ENCODE assay signal across 16 cellular contexts in genomic region chr6:85866758-85867401, GRCh38.
A peak's percentile ranks its signal among the peaks of the same experiment; 100 is the strongest.
DNase-seq lines count a peak whose midpoint lies in the region; ATAC-seq and TF ChIP-seq lines count a peak whose summit lies in the region.
"Had no signal": no experiment of that assay in that cellular context is flagged by ENCODE, and none has a peak within 500 bp of the region (broad histone marks: within the 10 kb centered on the region; RNA-seq: fewer than 3 reads in every experiment).

No MANE protein-coding gene starts in this region.

- H3K4me3 ChIP-seq in left ventricle myocardium inferior: peak overlapping the region; percentile 58
- H3K4me3 ChIP-seq in fibroblast of lung (replicated peaks in 1 of 4; ENCODE audit: control extremely low read depth in 1 of 4, insufficient read depth in 1 of 4, low read depth in 3 of 4, low read length in 4 of 4): peak overlapping the region in 1 of 4 experiments; percentile 63
- peak overlapping the region; percentile 55 for H3K4me3 ChIP-seq in psoas muscle
- H3K4me3 ChIP-seq in aorta (ENCODE audit: low read length in 2 of 2): no peak overlapping the region

- TF ChIP-seq CTCF in left ventricle myocardium inferior (IDR thresholded peaks at IDR 0.05; ENCODE audit: borderline replicate concordance) (no peak), fibroblast of lung (conservative IDR thresholded peaks at IDR 0.05 in 1 of 2, IDR thresholded peaks at IDR 0.05 in 1 of 2; ENCODE audit: low read depth in 1 of 2, low read length in 2 of 2) (no peak), psoas muscle (IDR thresholded peaks at IDR 0.05) (no peak)

- H3K36me3 ChIP-seq in left ventricle myocardium inferior (no peaks in the 10 kb centered on the region), fibroblast of lung (ENCODE audit: control insufficient read depth, insufficient read depth, low read length) (no peaks in the 10 kb centered on the region), psoas muscle (ENCODE audit: insufficient read depth in 1 of 2, low read depth in 1 of 2) (no peaks in the 10 kb centered on the region), aorta (ENCODE audit: control insufficient read depth in 1 of 2, insufficient read depth in 2 of 2, low read length in 1 of 2) (no peaks in the 10 kb centered on the region)

- DNase-seq in left ventricle myocardium inferior (no peak), Right ventricle myocardium inferior (ENCODE audit: missing footprints) (no peak), fibroblast of lung (ENCODE audit: low read depth in 2 of 2) (no peak), psoas muscle (no peak), aorta (no peak), LoVo (ENCODE audit: low spot score) (no peak), AG08396 (ENCODE audit: low spot score) (no peak)
- DNase-seq in NK-92 treated with Interleukin-12 subunit alpha and Interleukin-12 subunit beta, amount 100 ng/mL, for 24 hours (lab: John Stamatoyannopoulos, UW): no peak
- DNase-seq: activated CD4-positive, alpha-beta memory T cell treated with anti-CD3 and anti-CD28 coated beads for 36 hours; effector CD8-positive, alpha-beta T cell; foreskin melanocyte; MV-4-11; NCI-H2171; SIG-M5; stimulated activated CD4-positive, alpha-beta T cell treated with anti-CD3 and anti-CD28 coated beads, Interleukin-2, amount 100 ng/mL, for 48 hours had no signal

- H3K79me2 ChIP-seq in fibroblast of lung (ENCODE audit: control insufficient read depth, insufficient read depth, low read length): no peaks in the 10 kb centered on the region

- peak overlapping the region; percentile 71 for H3K4me2 ChIP-seq in fibroblast of lung (ENCODE audit: extremely low read depth, insufficient read depth, low read length)

- no peak for ATAC-seq in Right ventricle myocardium inferior
- ATAC-seq in psoas muscle: peak in 2 of 4 donors; percentile 35 to 59
- ATAC-seq in aorta (ENCODE audit: low FRiP score): peak; percentile 29
- ATAC-seq: activated T-helper 17 cell treated with anti-CD3 and anti-CD28 coated beads, Interleukin-2, amount 50 U/mL, for 72 hours had no signal

- no peak overlapping the region for H3K9ac ChIP-seq in fibroblast of lung (ENCODE audit: insufficient read depth, low read length)

- H2AFZ ChIP-seq in fibroblast of lung (ENCODE audit: low read length): peak overlapping the region; percentile 79

- intact Hi-C loops in left ventricle myocardium inferior (cut with micrococcal nuclease) (no loop called here), Right ventricle myocardium inferior (cut with DNase I) (loop anchor here (10.0 kb wide), 1 partner anchor 222 kb away; the partner anchor contains the start of gene SYNCRIP), psoas muscle (cut with DNase I) (loop anchor here in 1 of 2 donors (5.0 kb wide), 1 partner anchor 325 kb away; no protein-coding TSS in a partner anchor), aorta (cut with DNase I) (loop anchor here in 1 of 2 donors (10.0 kb wide), 1 partner anchor 102 kb away; no protein-coding TSS in a partner anchor)

- H3K27me3 ChIP-seq in left ventricle myocardium inferior (ENCODE audit: low read depth) (no peaks in the 10 kb centered on the region), fibroblast of lung (ENCODE audit: control insufficient read depth, insufficient read depth, low read length) (no peaks in the 10 kb centered on the region), psoas muscle (ENCODE audit: insufficient read depth in 3 of 3, low read length in 2 of 3) (no peaks in the 10 kb centered on the region), aorta (ENCODE audit: control insufficient read depth in 1 of 2, insufficient read depth in 2 of 2, low read length in 1 of 2) (no peaks in the 10 kb centered on the region)

- no peaks in the 10 kb centered on the region for H3K9me3 ChIP-seq in left ventricle myocardium inferior (replicated peaks)
- no peaks in the 10 kb centered on the region for H3K9me3 ChIP-seq in fibroblast of lung (ENCODE audit: control insufficient read depth, insufficient read depth, low read depth, low read length)
- H3K9me3 ChIP-seq in psoas muscle: no peaks in the 10 kb centered on the region
- H3K9me3 ChIP-seq in aorta (ENCODE audit: control insufficient read depth, low read length): no peaks in the 10 kb centered on the region

- no peaks in the 10 kb centered on the region for H4K20me1 ChIP-seq in fibroblast of lung (ENCODE audit: control insufficient read depth, extremely low read depth, insufficient read depth, low read length)

- H3K27ac ChIP-seq in left ventricle myocardium inferior (replicated peaks) (no peak overlapping the region), fibroblast of lung (ENCODE audit: insufficient read depth, low read length) (no peak overlapping the region), psoas muscle (no peak overlapping the region), aorta (ENCODE audit: low read depth in 1 of 2, low read length in 2 of 2) (peak overlapping the region; percentile 50 to 69)

- peaks cover 39% of the 10 kb centered on the region for H3K4me1 ChIP-seq in left ventricle myocardium inferior
- no peaks in the 10 kb centered on the region for H3K4me1 ChIP-seq in fibroblast of lung (ENCODE audit: control insufficient read depth, extremely low read depth, insufficient read depth, low read length)
- H3K4me1 ChIP-seq in psoas muscle: peaks cover 8% of the 10 kb centered on the region
- H3K4me1 ChIP-seq in aorta (ENCODE audit: control insufficient read depth in 1 of 2, insufficient read depth in 2 of 2, low read length in 2 of 2): peaks cover 0 to 4% of the 10 kb centered on the region in 2 donors

- 67 to 75% (median 69%) methylated on average over 10 of the region's 10 CpGs for WGBS in psoas muscle, 3 donors
- 75 to 77% methylated on average over 10 of the region's 10 CpGs for WGBS in aorta, 2 donors

Comparison
In these comparisons a context has a peak if more than half of its experiments do, and no peak if none do; other contexts are left out.
1. H3K27ac ChIP-seq: peak in aorta (2 of 2); none in left ventricle myocardium inferior (single experiment), fibroblast of lung (single experiment) and psoas muscle (single experiment).
2. H3K4me3 ChIP-seq: peak in left ventricle myocardium inferior (single experiment) and psoas muscle (single experiment); none in aorta (0 of 2).